Comparison of ENCODE assay signal across 8 cellular contexts in the genomic region with DNA sequence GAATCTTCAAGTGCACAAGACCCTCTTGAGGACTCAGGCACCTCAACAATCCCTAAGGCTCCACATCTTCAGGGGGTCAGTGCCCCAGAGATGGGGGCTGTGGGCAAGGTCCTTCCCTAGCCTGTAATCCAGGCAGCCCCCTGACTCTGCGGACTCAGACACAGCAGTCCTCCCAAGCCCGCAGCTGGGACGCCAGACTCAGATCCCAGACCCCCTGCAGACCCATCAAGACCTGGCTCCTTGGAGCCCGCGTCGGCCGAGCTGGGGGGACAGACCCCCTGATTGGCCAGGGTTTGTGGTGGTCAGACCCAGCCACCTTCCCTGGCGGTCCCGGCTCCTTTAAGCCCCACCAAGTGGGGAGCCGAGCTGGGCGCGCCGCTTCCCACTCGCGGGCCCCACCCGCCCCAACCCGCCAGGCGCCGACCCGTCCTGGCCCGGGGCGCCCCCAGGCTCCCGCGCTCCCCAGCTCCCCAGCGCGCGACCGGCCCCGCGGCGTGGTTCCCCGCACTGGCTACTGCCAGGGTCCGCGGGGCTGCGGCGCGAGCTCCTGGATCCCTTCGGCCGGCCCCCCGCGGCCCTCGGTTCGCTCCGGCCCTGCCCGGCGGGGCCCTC. TPM values are rescaled to one million over a fixed set of nuclear protein-coding genes. Genes with fewer than 3 reads are reported as not detected.
A peak's percentile ranks its signal among the peaks of the same experiment; 100 is the strongest.
DNase-seq lines count a peak whose midpoint lies in the region; ATAC-seq and TF ChIP-seq lines count a peak whose summit lies in the region.

No MANE protein-coding gene starts in this region.

- H3K27ac Mint-ChIP-seq in endodermal cell = no peak overlapping the region

- peaks cover 89% of the 10 kb centered on the region for H3K27me3 Mint-ChIP-seq in endodermal cell (ENCODE audit: insufficient read depth)

- H3K79me2 ChIP-seq in Loucy (ENCODE audit: insufficient read depth, low read length) = peaks cover 52% of the 10 kb centered on the region

- peaks cover 28% of the 10 kb centered on the region for H4K20me1 ChIP-seq in Loucy (ENCODE audit: insufficient read depth, low read length, poor library complexity, severe bottlenecking)

- H3K4me3 ChIP-seq in Loucy (ENCODE audit: low read length, poor library complexity, severe bottlenecking) = peak overlapping the region; percentile 100
- H3K4me3 ChIP-seq in endodermal cell (ENCODE audit: low read length) = peak overlapping the region; percentile 68
- H3K4me3 ChIP-seq in muscle layer of duodenum (ENCODE audit: low read depth in 1 of 2, low read length in 2 of 2) = peak overlapping the region; percentile 87

- ATAC-seq in HG03521 (IDR thresholded peaks at IDR 0.05; ENCODE audit: unreplicated experiment) = no peak

- DNase-seq in 8988T = peak; percentile 60
- DNase-seq in endodermal cell = peak; percentile 71
- no peak for DNase-seq in NCI-H2029 (lab: John Stamatoyannopoulos, UW)
- no peak for DNase-seq in NCI-H345 treated with DMSO at 0.1 percent for 48 hours (lab: John Stamatoyannopoulos, UW; ENCODE audit: unreplicated experiment)
- DNase-seq in stimulated activated CD4-positive, alpha-beta T cell treated with anti-CD3 and anti-CD28 coated beads, Interleukin-4, amount 100 ng/mL, for 1 hour = no peak

- no peak for TF ChIP-seq CTCF in Loucy (conservative IDR thresholded peaks at IDR 0.05; ENCODE audit: low read length)
- no peak for TF ChIP-seq CTCF in endodermal cell (conservative IDR thresholded peaks at IDR 0.05)

- H3F3A ChIP-seq in Loucy (ENCODE audit: low read depth) = no peaks in the 10 kb centered on the region

- no peaks in the 10 kb centered on the region for H3K9me3 Mint-ChIP-seq in endodermal cell

- no peaks in the 10 kb centered on the region for H3K36me3 Mint-ChIP-seq in endodermal cell (ENCODE audit: low read depth)

- H3K9me3 ChIP-seq in Loucy (ENCODE audit: insufficient read depth, low read depth, low read length) = no peaks in the 10 kb centered on the region
- no peaks in the 10 kb centered on the region for H3K9me3 ChIP-seq in endodermal cell (ENCODE audit: control insufficient read depth, low read length)
- H3K9me3 ChIP-seq in muscle layer of duodenum (ENCODE audit: control insufficient read depth in 1 of 2, low read length in 2 of 2) = no peaks in the 10 kb centered on the region

- H3K4me1 ChIP-seq in Loucy (ENCODE audit: insufficient read depth, low read length, poor library complexity, severe bottlenecking) = peaks cover 47% of the 10 kb centered on the region
- peaks cover 16% of the 10 kb centered on the region for H3K4me1 ChIP-seq in endodermal cell (ENCODE audit: control insufficient read depth, insufficient read depth, low read length)
- peaks cover 19 to 47% of the 10 kb centered on the region in 2 donors for H3K4me1 ChIP-seq in muscle layer of duodenum (ENCODE audit: control insufficient read depth in 1 of 2, insufficient read depth in 2 of 2, low read length in 2 of 2)

- H3K27me3 ChIP-seq in Loucy (ENCODE audit: insufficient read depth, low read length, poor library complexity, severe bottlenecking) = no peaks in the 10 kb centered on the region
- peaks cover 91% of the 10 kb centered on the region for H3K27me3 ChIP-seq in endodermal cell (ENCODE audit: control insufficient read depth, insufficient read depth, low read length, poor library complexity, severe bottlenecking)
- no peaks in the 10 kb centered on the region for H3K27me3 ChIP-seq in muscle layer of duodenum (ENCODE audit: low read depth, low read length)

- H3K9ac ChIP-seq in Loucy (ENCODE audit: low read depth, low read length, poor library complexity, severe bottlenecking) (peak overlapping the region; percentile 96), endodermal cell (ENCODE audit: extremely low read depth, low read length, poor library complexity, severe bottlenecking) (no peak overlapping the region)

- peak overlapping the region; percentile 86 for H3K4me2 ChIP-seq in Loucy (ENCODE audit: low read depth, low read length, poor library complexity, severe bottlenecking)

- no peaks in the 10 kb centered on the region for H3K36me3 ChIP-seq in Loucy (ENCODE audit: insufficient read depth, low read length)
- H3K36me3 ChIP-seq in endodermal cell (ENCODE audit: control insufficient read depth, insufficient read depth, low read length) = no peaks in the 10 kb centered on the region
- H3K36me3 ChIP-seq in muscle layer of duodenum (ENCODE audit: control insufficient read depth in 1 of 2, insufficient read depth in 2 of 2, low read length in 2 of 2) = no peaks in the 10 kb centered on the region

- H3K4me1 Mint-ChIP-seq in endodermal cell = peaks cover 13% of the 10 kb centered on the region

- peak overlapping the region; percentile 68; the same call in 1 of the 2 replicates for H2AFZ ChIP-seq in Loucy (ENCODE audit: low read length)

- H3K4me3 Mint-ChIP-seq in endodermal cell = peak overlapping the region; percentile 57

- H3K27ac ChIP-seq in endodermal cell (ENCODE audit: low read depth, low read length) (no peak overlapping the region), muscle layer of duodenum (ENCODE audit: low read length) (peak overlapping the region; percentile 45)

- 0 to 1% methylated on average over 8 to 46 of the region's 46 CpGs for WGBS in endodermal cell (ENCODE audit: insufficient coverage in 1 of 2, insufficient read length in 1 of 2), 2 experiments

- H3K9me2 ChIP-seq in Loucy (replicated peaks; ENCODE audit: low read depth, low read length) = no peaks in the 10 kb centered on the region

RNA-seq across cellular contexts. Expression of gene OSBPL5, which starts 0.5 kb away (rescaled TPM):
- 1 to 10 TPM; 1.2 to 4.8 TPM for total RNA-seq in endodermal cell
- 15.4 TPM for polyA plus RNA-seq in endodermal cell (2013, experiment 1 of 2)
- polyA plus RNA-seq in endodermal cell (2013, experiment 2 of 2) = 16.4 TPM

RNA-seq across cellular contexts. Expression of gene MRGPRG, which starts 54.0 kb away (rescaled TPM):
- total RNA-seq in endodermal cell = not detected
- not detected for polyA plus RNA-seq in endodermal cell (2013, experiment 1 of 2)
- polyA plus RNA-seq in endodermal cell (2013, experiment 2 of 2) = not detected

Comparison
In these comparisons a context has a peak if more than half of its experiments do, and no peak if none do; other contexts are left out.
1. DNase-seq: peak in 8988T (single experiment) and endodermal cell (single experiment); none in NCI-H2029 (single experiment), NCI-H345 treated with DMSO at 0.1 percent for 48 hours (single experiment) and stimulated activated CD4-positive, alpha-beta T cell treated with anti-CD3 and anti-CD28 coated beads, Interleukin-4, amount 100 ng/mL, for 1 hour (single experiment).
2. Peak in every context shown above with its lines, with median percentiles within 50 percentile points of each other: H3K4me3 ChIP-seq.